8 cellular contexts compared by ENCODE assay signal in genomic region chr1:111441573-111442192, GRCh38. TPM values are rescaled to one million over a fixed set of nuclear protein-coding genes. Genes with fewer than 3 reads are reported as not detected.
DNase-seq lines count a peak whose midpoint lies in the region; ATAC-seq and TF ChIP-seq lines count a peak whose summit lies in the region.

No MANE protein-coding gene starts in this region.

- H2AFZ ChIP-seq in GM23248, result no peak overlapping the region
- H2AFZ ChIP-seq in mammary epithelial cell (ENCODE audit: low read depth, low read length), result no peak overlapping the region

- DNase-seq in A172 (ENCODE audit: low spot score), result peak; percentile 8
- peak; percentile 22 for DNase-seq in GM23248
- peak; percentile 28 for DNase-seq in UCSD-AML1 (lab: John Stamatoyannopoulos, UW; ENCODE audit: unreplicated experiment)
- no peak for DNase-seq in mammary epithelial cell
- peak; percentile 44 to 75 (median 67) for DNase-seq in naive thymus-derived CD4-positive, alpha-beta T cell
- no peak for DNase-seq in DMS79 treated with DMSO at 0.1 percent for 48 hours (lab: John Stamatoyannopoulos, UW)

- H3K4me3 Mint-ChIP-seq in naive thymus-derived CD4-positive, alpha-beta T cell, result no peak overlapping the region

- H3K4me3 ChIP-seq in GM23248, result no peak overlapping the region
- H3K4me3 ChIP-seq in mammary epithelial cell (replicated peaks in 1 of 3; ENCODE audit: insufficient read depth in 1 of 3, low read depth in 2 of 3, low read length in 3 of 3), result no peak overlapping the region
- no peak overlapping the region for H3K4me3 ChIP-seq in naive thymus-derived CD4-positive, alpha-beta T cell (ENCODE audit: low read length)

- H3K9me2 ChIP-seq in GM23248 (ENCODE audit: insufficient read depth), result no peaks in the 10 kb centered on the region

- H3K27me3 ChIP-seq in GM23248 (replicated peaks; ENCODE audit: insufficient read depth) (no peaks in the 10 kb centered on the region), mammary epithelial cell (ENCODE audit: insufficient read depth, low read length) (no peaks in the 10 kb centered on the region)
- no peaks in the 10 kb centered on the region for H3K27me3 ChIP-seq in naive thymus-derived CD4-positive, alpha-beta T cell (ENCODE audit: control insufficient read depth in 2 of 2, insufficient read depth in 2 of 2, low read length in 2 of 2)

- POLR2A ChIA-PET in naive thymus-derived CD4-positive, alpha-beta T cell (lab: Charles Lee), result interaction anchor here (0.9 to 1.2 kb wide), 4 partner anchors 24 to 36 kb away, joined by 3 to 5 read pairs (median 4); partner anchors contain the start of gene C1orf162

- H3K4me1 ChIP-seq in GM23248 (ENCODE audit: insufficient read depth) (peaks cover 7% of the 10 kb centered on the region), mammary epithelial cell (ENCODE audit: insufficient read depth, low read length) (peaks cover 3% of the 10 kb centered on the region)
- H3K4me1 ChIP-seq in naive thymus-derived CD4-positive, alpha-beta T cell (ENCODE audit: control insufficient read depth in 2 of 2, insufficient read depth in 2 of 2, low read length in 2 of 2), result peaks cover 4 to 7% of the 10 kb centered on the region in 2 donors

- H3K79me2 ChIP-seq in GM23248 (ENCODE audit: insufficient read depth) (peaks cover 24% of the 10 kb centered on the region), mammary epithelial cell (ENCODE audit: insufficient read depth, low read length) (peaks cover 50% of the 10 kb centered on the region)

- peaks cover 7% of the 10 kb centered on the region; the same call in 1 of the 2 replicates for H3F3A ChIP-seq in GM23248 (ENCODE audit: insufficient read depth)

- H3K27ac ChIP-seq in GM23248 (no peak overlapping the region), mammary epithelial cell (ENCODE audit: insufficient read depth, low read depth, low read length) (no peak overlapping the region)
- peak overlapping the region; percentile 47 for H3K27ac ChIP-seq in naive thymus-derived CD4-positive, alpha-beta T cell (ENCODE audit: low read depth, low read length)

- H3K36me3 ChIP-seq in GM23248 (ENCODE audit: low read depth), result peaks cover 58% of the 10 kb centered on the region
- peaks cover 64% of the 10 kb centered on the region for H3K36me3 ChIP-seq in mammary epithelial cell (ENCODE audit: insufficient read depth, low read length)
- peaks cover 4 to 83% (median 18%) of the 10 kb centered on the region in 3 experiments for H3K36me3 ChIP-seq in naive thymus-derived CD4-positive, alpha-beta T cell (ENCODE audit: control insufficient read depth in 2 of 3, insufficient read depth in 3 of 3, low read length in 3 of 3)

- H3K36me3 Mint-ChIP-seq in naive thymus-derived CD4-positive, alpha-beta T cell, result peaks cover 15 to 48% (median 29%) of the 10 kb centered on the region in 5 donors

- intact Hi-C loops in mammary epithelial cell (cut with micrococcal nuclease), result no loop called here
- intact Hi-C loops in naive thymus-derived CD4-positive, alpha-beta T cell (cut with micrococcal nuclease), result loop anchor here (1.0 to 10.0 kb wide), 8 partner anchors 8 to 1407 kb away; partner anchors contain the start of genes ATP5PB (in 1 of the 2), STRIP1 (in 1 of the 2) and WDR77 (in 1 of the 2)

- H3K4me2 ChIP-seq in GM23248 (ENCODE audit: unreplicated experiment) (no peak overlapping the region), mammary epithelial cell (ENCODE audit: insufficient read depth, low read depth, low read length) (no peak overlapping the region)

- peak; percentile 95 for ATAC-seq in naive thymus-derived CD4-positive, alpha-beta T cell
- ATAC-seq in HG02588 (IDR thresholded peaks at IDR 0.05; ENCODE audit: unreplicated experiment), result no peak
- ATAC-seq in GM18861 (IDR thresholded peaks at IDR 0.05; ENCODE audit: unreplicated experiment), result no peak

- dilution Hi-C loops in mammary epithelial cell (cut with HindIII; ENCODE audit: low sequenced_read_pairs), result no loop called here

- H3K9me3 ChIP-seq in GM23248 (ENCODE audit: low read depth) (no peaks in the 10 kb centered on the region), mammary epithelial cell (replicated peaks; ENCODE audit: insufficient read depth, low read length) (no peaks in the 10 kb centered on the region)
- no peaks in the 10 kb centered on the region for H3K9me3 ChIP-seq in naive thymus-derived CD4-positive, alpha-beta T cell (ENCODE audit: control insufficient read depth in 2 of 3, low read length in 3 of 3)

- H3K27me3 Mint-ChIP-seq in naive thymus-derived CD4-positive, alpha-beta T cell, result no peaks in the 10 kb centered on the region

- H4K20me1 ChIP-seq in GM23248 (ENCODE audit: insufficient read depth), result no peaks in the 10 kb centered on the region; the same call in 1 of the 2 replicates
- H4K20me1 ChIP-seq in mammary epithelial cell (ENCODE audit: insufficient read depth, low read length), result no peaks in the 10 kb centered on the region

- H3K4me1 Mint-ChIP-seq in naive thymus-derived CD4-positive, alpha-beta T cell, result peaks cover 8 to 49% (median 34%) of the 10 kb centered on the region in 7 donors

- in situ Hi-C loops in GM23248 (cut with MboI) (no loop called here), mammary epithelial cell (cut with MboI; ENCODE audit: low sequenced_read_pairs in 2 of 2) (no loop called here)

- no TSS peak for BruUV-seq in mammary epithelial cell (replicated peaks; lab: Mats Ljungman, UMichigan)

- peak; percentile 43 to 49 for TF ChIP-seq CTCF in mammary epithelial cell (conservative IDR thresholded peaks at IDR 0.05 in 1 of 2, IDR thresholded peaks at IDR 0.05 in 1 of 2; ENCODE audit: extremely low read depth in 1 of 2, insufficient read depth in 1 of 2, low read depth in 1 of 2, low read length in 2 of 2)

- H3K9ac ChIP-seq in GM23248 (no peak overlapping the region), mammary epithelial cell (ENCODE audit: insufficient read depth, low read length) (no peak overlapping the region)

- no peaks in the 10 kb centered on the region for H3K9me3 Mint-ChIP-seq in naive thymus-derived CD4-positive, alpha-beta T cell

- peak overlapping the region in 8 of 9 donors; percentile 49 to 90 (median 84) for H3K27ac Mint-ChIP-seq in naive thymus-derived CD4-positive, alpha-beta T cell

- 85 to 88% methylated on average over 9 of the region's 9 CpGs for WGBS in GM23248 (ENCODE audit: low coverage in 1 of 2, low lambda C conversion rate in 2 of 2, missing lambda C conversion rate in 2 of 2), 2 experiments
- 51% methylated on average over 8 of the region's 9 CpGs for WGBS in mammary epithelial cell (ENCODE audit: low coverage, missing lambda C conversion rate)

- CTCF ChIA-PET in mammary epithelial cell (lab: Charles Lee; ENCODE audit: low non-redundant PET), result no interaction called here
- CTCF ChIA-PET in naive thymus-derived CD4-positive, alpha-beta T cell (lab: Charles Lee), result interaction anchor here (0.6 to 1.4 kb wide), 9 partner anchors 9 to 243 kb away, joined by 3 to 5 read pairs (median 3); no protein-coding TSS in a partner anchor

RNA-seq across cellular contexts. Expression of gene WDR77, which starts 7.4 kb away (rescaled TPM):
- total RNA-seq in A172 (2014; rRNA removed; shearing (Covaris generic)), result 46.1 and 49.2 TPM in 2 replicates
- total RNA-seq in GM23248 (2014; rRNA removed; shearing (Covaris generic)), result 31.6 and 34.3 TPM in 2 replicates
- polyA plus RNA-seq in GM23248 (2016; fragmentation: Nextera tagmentation; extraction: Ambion mirVana) (45.8 and 47.7 TPM in 2 replicates), mammary epithelial cell (165 TPM)
- 10 to 100 TPM; 51.8 to 71.0 TPM for total RNA-seq in mammary epithelial cell
- 217 TPM for polyA minus RNA-seq in mammary epithelial cell
- total RNA-seq in naive thymus-derived CD4-positive, alpha-beta T cell, result 10 to 100 TPM; 20.7 to 39.9 (median 29.5) TPM
- polyA plus RNA-seq in naive thymus-derived CD4-positive, alpha-beta T cell, result 10 to 100 TPM; 42.4 to 44.7 TPM

RNA-seq across cellular contexts. Expression of gene ATP5PB, which starts 7.6 kb away (rescaled TPM):
- total RNA-seq in A172 (2014; rRNA removed; shearing (Covaris generic)), result 435 and 458 TPM in 2 replicates
- 186 and 226 TPM in 2 replicates for total RNA-seq in GM23248 (2014; rRNA removed; shearing (Covaris generic))
- polyA plus RNA-seq in GM23248 (2016; fragmentation: Nextera tagmentation; extraction: Ambion mirVana) (295 and 304 TPM in 2 replicates), mammary epithelial cell (364 TPM)
- 100 to 1,000 TPM; 184 to 228 TPM for total RNA-seq in mammary epithelial cell
- 141 TPM for polyA minus RNA-seq in mammary epithelial cell
- total RNA-seq in naive thymus-derived CD4-positive, alpha-beta T cell, result 100 to 1,000 TPM in 2 of 5 experiments, 10 to 100 TPM in 3; 64.9 to 298 (median 98.7) TPM
- polyA plus RNA-seq in naive thymus-derived CD4-positive, alpha-beta T cell, result 100 to 1,000 TPM; 280 to 437 TPM

RNA-seq across cellular contexts. Expression of gene OVGP1, which starts 14.1 kb away (rescaled TPM):
- total RNA-seq in A172 (2014; rRNA removed; shearing (Covaris generic)), result 0.50 TPM in 1 of 2 replicates, not detected in the other
- total RNA-seq in GM23248 (2014; rRNA removed; shearing (Covaris generic)), result under 0.01 and 1.5 TPM in 2 replicates
- polyA plus RNA-seq in GM23248 (2016; fragmentation: Nextera tagmentation; extraction: Ambion mirVana), result 0.13 and 0.41 TPM in 2 replicates
- under 1 TPM; 0.17 to 0.45 TPM for total RNA-seq in mammary epithelial cell
- 0.25 TPM for polyA plus RNA-seq in mammary epithelial cell
- polyA minus RNA-seq in mammary epithelial cell, result not detected
- 10 to 100 TPM in 1 of 5 experiments, 1 to 10 TPM in 3, under 1 TPM in 1; 0.68 to 12.5 (median 8.4) TPM for total RNA-seq in naive thymus-derived CD4-positive, alpha-beta T cell
- polyA plus RNA-seq in naive thymus-derived CD4-positive, alpha-beta T cell, result 1 to 10 TPM in 1 of 2 donors, under 1 TPM in 1; 0.38 to 1.6 TPM

RNA-seq across cellular contexts. Expression of gene C1orf162, which starts 32.1 kb away (rescaled TPM):
- not detected in 2 replicates for total RNA-seq in A172 (2014; rRNA removed; shearing (Covaris generic))
- not detected in 2 replicates for total RNA-seq in GM23248 (2014; rRNA removed; shearing (Covaris generic))
- 0.30 TPM in 1 of 2 replicates, not detected in the other for polyA plus RNA-seq in GM23248 (2016; fragmentation: Nextera tagmentation; extraction: Ambion mirVana)
- under 1 TPM; 0.17 to 0.42 TPM for total RNA-seq in mammary epithelial cell
- polyA plus RNA-seq in mammary epithelial cell, result 0.16 TPM
- polyA minus RNA-seq in mammary epithelial cell, result not detected
- 100 to 1,000 TPM in 2 of 5 experiments, 10 to 100 TPM in 3; 15.3 to 117 (median 95.2) TPM for total RNA-seq in naive thymus-derived CD4-positive, alpha-beta T cell
- polyA plus RNA-seq in naive thymus-derived CD4-positive, alpha-beta T cell, result 100 to 1,000 TPM; 330 to 407 TPM

Comparison
In these comparisons a context has a peak if more than half of its experiments do, and no peak if none do; other contexts are left out.
1. DNase-seq: peak in A172 (single experiment), GM23248 (single experiment), UCSD-AML1 (single experiment) and naive thymus-derived CD4-positive, alpha-beta T cell (9 of 9); none in mammary epithelial cell (single experiment) and DMS79 treated with DMSO at 0.1 percent for 48 hours (single experiment).